16 cellular contexts compared by ENCODE assay signal in the genomic region with DNA sequence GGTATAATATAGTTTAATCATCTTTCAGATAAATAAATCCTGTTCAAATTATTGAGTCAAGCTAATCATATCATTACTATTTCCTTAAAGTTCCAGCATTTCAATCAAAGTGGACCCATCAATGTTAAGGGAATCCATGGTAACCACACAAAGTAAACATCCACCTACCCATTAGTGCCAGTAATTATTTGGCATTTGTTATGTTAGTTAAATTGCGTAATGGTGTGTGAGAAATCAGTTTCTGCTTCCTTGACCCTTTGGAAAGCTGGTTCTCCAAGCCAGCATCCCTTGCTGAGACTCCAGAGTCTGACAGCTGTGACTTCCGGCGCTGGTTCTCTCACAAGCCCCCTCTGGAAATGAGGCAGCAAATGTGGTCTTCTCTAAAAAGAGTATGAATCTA.
DNase-seq lines count a peak whose midpoint lies in the region; ATAC-seq, FAIRE-seq and TF ChIP-seq lines count a peak whose summit lies in the region.
"Had no signal": no experiment of that assay in that cellular context is flagged by ENCODE, and none has a peak within 500 bp of the region (broad histone marks: within the 10 kb centered on the region; RNA-seq: fewer than 3 reads in every experiment).

No MANE protein-coding gene starts in this region.

- H3K36me3 Mint-ChIP-seq in immature natural killer cell, result no peaks in the 10 kb centered on the region
- H3K36me3 Mint-ChIP-seq in CD4-positive, alpha-beta T cell (ENCODE audit: low read depth), result no peaks in the 10 kb centered on the region
- no peaks in the 10 kb centered on the region for H3K36me3 Mint-ChIP-seq in activated CD4-positive, alpha-beta T cell treated with anti-CD3 and anti-CD28 coated beads, Interleukin-2, amount 10 ng/mL, durations not matched to agents 7 days and 5 days (ENCODE audit: low read depth)

- peak overlapping the region; percentile 80 to 96 (median 84) for H3K27ac Mint-ChIP-seq in immature natural killer cell
- no peak overlapping the region for H3K27ac Mint-ChIP-seq in CD4-positive, alpha-beta T cell
- no peak overlapping the region for H3K27ac Mint-ChIP-seq in activated CD4-positive, alpha-beta T cell treated with anti-CD3 and anti-CD28 coated beads, Interleukin-2, amount 10 ng/mL, durations not matched to agents 7 days and 5 days
- H3K27ac Mint-ChIP-seq: dendritic cell treated with granulocyte-macrophage colony-stimulating factor and Interleukin-4, amounts not matched to agents 40 ng/mL and 50 ng/mL, for 4 days; stimulated activated memory B cell treated with anti-CD40 and anti-IgM and Interleukin-4, amounts not matched to agents 10 μg/mL and 1 μg/mL and 100 μg/mL, for 72 hours had no signal

- H3K4me1 Mint-ChIP-seq in immature natural killer cell, result peaks cover 69 to 76% of the 10 kb centered on the region in 2 donors
- no peaks in the 10 kb centered on the region for H3K4me1 Mint-ChIP-seq in CD4-positive, alpha-beta T cell (ENCODE audit: low read depth)
- H3K4me1 Mint-ChIP-seq in activated CD4-positive, alpha-beta T cell treated with anti-CD3 and anti-CD28 coated beads, Interleukin-2, amount 10 ng/mL, durations not matched to agents 7 days and 5 days, result peaks cover 30% of the 10 kb centered on the region
- H3K4me1 Mint-ChIP-seq: stimulated activated memory B cell treated with anti-CD40 and anti-IgM and Interleukin-4, amounts not matched to agents 10 μg/mL and 1 μg/mL and 100 μg/mL, for 72 hours had no signal

- peak overlapping the region; percentile 76 to 87 (median 78) for H3K4me3 Mint-ChIP-seq in immature natural killer cell
- H3K4me3 Mint-ChIP-seq in CD4-positive, alpha-beta T cell, result no peak overlapping the region
- H3K4me3 Mint-ChIP-seq in activated CD4-positive, alpha-beta T cell treated with anti-CD3 and anti-CD28 coated beads, Interleukin-2, amount 10 ng/mL, durations not matched to agents 7 days and 5 days, result no peak overlapping the region
- H3K4me3 Mint-ChIP-seq: dendritic cell treated with granulocyte-macrophage colony-stimulating factor and Interleukin-4, amounts not matched to agents 40 ng/mL and 50 ng/mL, for 4 days; stimulated activated memory B cell treated with anti-CD40 and anti-IgM and Interleukin-4, amounts not matched to agents 10 μg/mL and 1 μg/mL and 100 μg/mL, for 72 hours had no signal

- no peak for ATAC-seq in A549
- no peak for ATAC-seq in CD4-positive, alpha-beta T cell (ENCODE audit: poor library complexity)
- ATAC-seq: foreskin keratinocyte; stimulated activated memory B cell treated with anti-CD40 and anti-IgM and Interleukin-4, amounts not matched to agents 10 μg/mL and 1 μg/mL and 100 μg/mL, for 72 hours; upper lobe of right lung had no signal

- intact Hi-C loops in CD4-positive, alpha-beta T cell (cut with DNase I, micrococcal nuclease), result no loop called here

- no peak for TF ChIP-seq EP300 in A549 (IDR thresholded peaks at IDR 0.05)

- DNase-seq in A549 (ENCODE audit: low read depth in 1 of 2, low spot score in 1 of 2), result no peak
- peak; percentile 9 for DNase-seq in HCEC 1CT
- peak; percentile 43 for DNase-seq in amniotic epithelial cell (ENCODE audit: low read depth)
- DNase-seq in immature natural killer cell, result no peak
- DNase-seq in hepatic stellate cell (ENCODE audit: low spot score), result no peak
- DNase-seq in MV-4-11 (lab: John Stamatoyannopoulos, UW), result no peak
- no peak for DNase-seq in CD4-positive, alpha-beta T cell
- no peak for DNase-seq in activated CD4-positive, alpha-beta T cell treated with anti-CD3 and anti-CD28 coated beads, Interleukin-2, amount 10 ng/mL, durations not matched to agents 7 days and 5 days
- DNase-seq: foreskin keratinocyte, GF-D8, mesendoderm, upper lobe of right lung had no signal

- no peak for TF ChIP-seq CTCF in A549 (IDR thresholded peaks at IDR 0.05)
- no peak for TF ChIP-seq CTCF in CD4-positive, alpha-beta T cell (IDR thresholded peaks at IDR 0.05)

- no peak for TF ChIP-seq RAD21 in A549 (conservative IDR thresholded peaks at IDR 0.05 in 1 of 2, IDR thresholded peaks at IDR 0.05 in 1 of 2)

- TF ChIP-seq POLR2A in A549 (IDR thresholded peaks at IDR 0.05; ENCODE audit: low read length), result no peak

- 74% methylated on average over 3 of the region's 3 CpGs for WGBS in A549 (ENCODE audit: missing lambda C conversion rate)

- FAIRE-seq in A549 (lab: Jason Lieb, UNC), result no peak

- H3K27me3 Mint-ChIP-seq in immature natural killer cell (ENCODE audit: low read depth in 3 of 3), result no peaks in the 10 kb centered on the region
- no peaks in the 10 kb centered on the region for H3K27me3 Mint-ChIP-seq in CD4-positive, alpha-beta T cell
- no peaks in the 10 kb centered on the region for H3K27me3 Mint-ChIP-seq in activated CD4-positive, alpha-beta T cell treated with anti-CD3 and anti-CD28 coated beads, Interleukin-2, amount 10 ng/mL, durations not matched to agents 7 days and 5 days
- H3K27me3 Mint-ChIP-seq: dendritic cell treated with granulocyte-macrophage colony-stimulating factor and Interleukin-4, amounts not matched to agents 40 ng/mL and 50 ng/mL, for 4 days; stimulated activated memory B cell treated with anti-CD40 and anti-IgM and Interleukin-4, amounts not matched to agents 10 μg/mL and 1 μg/mL and 100 μg/mL, for 72 hours had no signal

- no peak overlapping the region for H3K27ac ChIP-seq in A549
- H3K27ac ChIP-seq in CD4-positive, alpha-beta T cell (ENCODE audit: low read depth, low read length), result no peak overlapping the region
- H3K27ac ChIP-seq: ascending aorta, foreskin keratinocyte, SJSA1, upper lobe of right lung had no signal

- no peaks in the 10 kb centered on the region for H3K9me3 Mint-ChIP-seq in immature natural killer cell
- no peaks in the 10 kb centered on the region for H3K9me3 Mint-ChIP-seq in CD4-positive, alpha-beta T cell
- H3K9me3 Mint-ChIP-seq in activated CD4-positive, alpha-beta T cell treated with anti-CD3 and anti-CD28 coated beads, Interleukin-2, amount 10 ng/mL, durations not matched to agents 7 days and 5 days, result peaks cover 4% of the 10 kb centered on the region
- H3K9me3 Mint-ChIP-seq: dendritic cell treated with granulocyte-macrophage colony-stimulating factor and Interleukin-4, amounts not matched to agents 40 ng/mL and 50 ng/mL, for 4 days; stimulated activated memory B cell treated with anti-CD40 and anti-IgM and Interleukin-4, amounts not matched to agents 10 μg/mL and 1 μg/mL and 100 μg/mL, for 72 hours had no signal

- H3K27me3 ChIP-seq in CD4-positive, alpha-beta T cell (ENCODE audit: control insufficient read depth, insufficient read depth, low read length), result no peaks in the 10 kb centered on the region
- H3K27me3 ChIP-seq: ascending aorta, foreskin keratinocyte, SJSA1, upper lobe of right lung had no signal

- POLR2A ChIA-PET in A549 (lab: Yijun Ruan, JAX), result interaction anchor here (0.6 kb wide), 1 partner anchor 437 kb away, joined by 6 read pairs; no protein-coding TSS in a partner anchor
- POLR2A ChIA-PET in CD4-positive, alpha-beta T cell (lab: Charles Lee), result no interaction called here
- POLR2A ChIA-PET in activated CD4-positive, alpha-beta T cell treated with anti-CD3 and anti-CD28 coated beads, Interleukin-2, amount 10 ng/mL, durations not matched to agents 7 days and 5 days (lab: Charles Lee), result no interaction called here

- H3K4me3 ChIP-seq in A549, result no peak overlapping the region
- H3K4me3 ChIP-seq: ascending aorta, SJSA1, upper lobe of right lung had no signal

- CTCF ChIA-PET in A549 (lab: Yijun Ruan, JAX), result no interaction called here
- CTCF ChIA-PET in CD4-positive, alpha-beta T cell (lab: Charles Lee), result no interaction called here
- CTCF ChIA-PET in activated CD4-positive, alpha-beta T cell treated with anti-CD3 and anti-CD28 coated beads, Interleukin-2, amount 10 ng/mL, durations not matched to agents 7 days and 5 days (lab: Charles Lee), result interaction anchor here (1.4 kb wide), 1 partner anchor 10 kb away, joined by 3 read pairs; no protein-coding TSS in a partner anchor

- no peaks in the 10 kb centered on the region for H3K4me1 ChIP-seq in A549
- H3K4me1 ChIP-seq: ascending aorta, foreskin keratinocyte had no signal

- no peaks in the 10 kb centered on the region for H3K9me3 ChIP-seq in A549
- H3K9me3 ChIP-seq in CD4-positive, alpha-beta T cell (ENCODE audit: control insufficient read depth, low read length), result no peaks in the 10 kb centered on the region
- H3K9me3 ChIP-seq: ascending aorta, SJSA1, upper lobe of right lung had no signal

- H3K4me2 ChIP-seq in A549, result no peak overlapping the region

TF ChIP-seq in A549, 52 proteins besides CTCF, POLR2A, EP300 and RAD21:
- TF ChIP-seq RNF2 (IDR thresholded peaks at IDR 0.05; ENCODE audit: borderline replicate concordance, low read depth), result no peak
- TF ChIP-seq CEBPB (IDR thresholded peaks at IDR 0.05), result peak; percentile 7 to 14; a peak in 1 of 4 replicates

Comparison
In these comparisons a context has a peak if more than half of its experiments do, and no peak if none do; other contexts are left out.
1. DNase-seq: peak in HCEC 1CT (single experiment) and amniotic epithelial cell (single experiment); none in A549 (0 of 2), immature natural killer cell (0 of 3), hepatic stellate cell (single experiment), MV-4-11 (single experiment), CD4-positive, alpha-beta T cell (0 of 10) and activated CD4-positive, alpha-beta T cell treated with anti-CD3 and anti-CD28 coated beads, Interleukin-2, amount 10 ng/mL, durations not matched to agents 7 days and 5 days (single experiment).
2. H3K27ac Mint-ChIP-seq: peak in immature natural killer cell (6 of 6); none in CD4-positive, alpha-beta T cell (single experiment) and activated CD4-positive, alpha-beta T cell treated with anti-CD3 and anti-CD28 coated beads, Interleukin-2, amount 10 ng/mL, durations not matched to agents 7 days and 5 days (single experiment).
3. H3K4me3 Mint-ChIP-seq: peak in immature natural killer cell (5 of 5); none in CD4-positive, alpha-beta T cell (single experiment) and activated CD4-positive, alpha-beta T cell treated with anti-CD3 and anti-CD28 coated beads, Interleukin-2, amount 10 ng/mL, durations not matched to agents 7 days and 5 days (single experiment).